Comparison of ENCODE assay signal across 22 cellular contexts in genomic region chr11:95897731-95898130, GRCh38. TPM values are rescaled to one million over a fixed set of nuclear protein-coding genes. Genes with fewer than 3 reads are reported as not detected.
DNase-seq lines count a peak whose midpoint lies in the region; ATAC-seq, FAIRE-seq and TF ChIP-seq lines count a peak whose summit lies in the region.
"Had no signal": no experiment of that assay in that cellular context is flagged by ENCODE, and none has a peak within 500 bp of the region (broad histone marks: within the 10 kb centered on the region; RNA-seq: fewer than 3 reads in every experiment).

No MANE protein-coding gene starts in this region.

- no peaks in the 10 kb centered on the region for H3K36me3 ChIP-seq in thyroid gland
- H3K36me3 ChIP-seq: BE2C, cardiac muscle cell had no signal

- H3K4me1 ChIP-seq in thyroid gland = peaks cover 0 to 11% of the 10 kb centered on the region in 2 donors
- H3K4me1 ChIP-seq: BE2C had no signal

- WGBS in thyroid gland, 2 donors = 66 to 71% methylated on average over 7 of the region's 7 CpGs

- H3K27ac ChIP-seq in thyroid gland = no peak overlapping the region
- H3K27ac ChIP-seq: cardiac muscle cell, epithelial cell of prostate had no signal

- no peak overlapping the region for H3K4me3 ChIP-seq in astrocyte of the cerebellum (ENCODE audit: low read depth, low read length)
- H3K4me3 ChIP-seq in fibroblast of the aortic adventitia (ENCODE audit: low read depth, low read length) = no peak overlapping the region
- no peak overlapping the region for H3K4me3 ChIP-seq in thyroid gland (replicated peaks in 1 of 3)
- H3K4me3 ChIP-seq: cardiac muscle cell had no signal

- no peak for TF ChIP-seq POLR2A in GM12892 (IDR thresholded peaks at IDR 0.05; ENCODE audit: low read depth, low read length)
- TF ChIP-seq POLR2A in thyroid gland (IDR thresholded peaks at IDR 0.05) = no peak

- no peak for DNase-seq in GM12892 (ENCODE audit: insufficient read length)
- peak; percentile 38 for DNase-seq in astrocyte of the cerebellum (ENCODE audit: low read depth)
- peak; percentile 72 for DNase-seq in fibroblast of the aortic adventitia (ENCODE audit: low read depth)
- peak; percentile 14 to 27 for DNase-seq in thyroid gland
- no peak for DNase-seq in NCI-H1694 treated with DMSO at 0.1 percent for 48 hours (lab: John Stamatoyannopoulos, UW)
- DNase-seq: activated CD8-positive, alpha-beta memory T cell treated with anti-CD3 and anti-CD28 coated beads, Interleukin-2, amount 50 U/mL, for 4 hours; activated effector memory CD4-positive, alpha-beta T cell treated with Interleukin-2 at 50 U/mL for 16 hours; BE2C; COR-L47; midbrain; NCI-H146; NCI-H748 treated with DMSO at 0.1 percent for 48 hours; Right ventricle myocardium superior; stimulated activated CD4-positive, alpha-beta T cell treated with anti-CD3 and anti-CD28 coated beads, Interleukin-2, amount 100 ng/mL, for 24 hours; stimulated activated naive CD4-positive, alpha-beta T cell; T-cell had no signal

- in situ Hi-C loops in astrocyte of the cerebellum (cut with HindIII; ENCODE audit: low sequenced_read_pairs) = no loop called here

- TF ChIP-seq CTCF in astrocyte of the cerebellum (IDR thresholded peaks at IDR 0.05; ENCODE audit: low read depth, low read length, missing control alignments) (no peak), fibroblast of the aortic adventitia (IDR thresholded peaks at IDR 0.05; ENCODE audit: insufficient read depth, low read length) (no peak), thyroid gland (IDR thresholded peaks at IDR 0.05) (no peak)

- intact Hi-C loops in thyroid gland (cut with DNase I) = no loop called here

- no peaks in the 10 kb centered on the region for H3K9me3 ChIP-seq in thyroid gland
- H3K9me3 ChIP-seq: BE2C had no signal

- peak; percentile 72 for FAIRE-seq in GM12892 (lab: Jason Lieb, UNC)

- ATAC-seq in HG03196 (IDR thresholded peaks at IDR 0.05; ENCODE audit: unreplicated experiment) (no peak), HG02588 (IDR thresholded peaks at IDR 0.05; ENCODE audit: unreplicated experiment) (no peak)
- ATAC-seq: left lobe of liver; natural killer cell treated with Interleukin-12 subunit alpha and Interleukin-12 subunit beta and Interleukin-15 and Interleukin-18, amount 100 ng/mL, for 72 hours; T-cell had no signal

- no peaks in the 10 kb centered on the region for H3K27me3 ChIP-seq in thyroid gland
- H3K27me3 ChIP-seq: BE2C, cardiac muscle cell had no signal

RNA-seq across cellular contexts. Expression of gene MTMR2, which starts 26.2 kb away (rescaled TPM):
- polyA plus RNA-seq in GM12892 (2012; ENCODE audit: missing spikeins) = 19.3 TPM
- 27.6 and 31.9 TPM in 2 replicates for total RNA-seq in fibroblast of the aortic adventitia (ENCODE audit: low replicate concordance)
- 10 to 100 TPM; 24.1 to 27.5 (median 27.0) TPM for total RNA-seq in thyroid gland

Comparison
In these comparisons a context has a peak if more than half of its experiments do, and no peak if none do; other contexts are left out.
1. DNase-seq: peak in astrocyte of the cerebellum (single experiment), fibroblast of the aortic adventitia (single experiment) and thyroid gland (2 of 2); none in GM12892 (single experiment) and NCI-H1694 treated with DMSO at 0.1 percent for 48 hours (single experiment).